In the genomic region with DNA sequence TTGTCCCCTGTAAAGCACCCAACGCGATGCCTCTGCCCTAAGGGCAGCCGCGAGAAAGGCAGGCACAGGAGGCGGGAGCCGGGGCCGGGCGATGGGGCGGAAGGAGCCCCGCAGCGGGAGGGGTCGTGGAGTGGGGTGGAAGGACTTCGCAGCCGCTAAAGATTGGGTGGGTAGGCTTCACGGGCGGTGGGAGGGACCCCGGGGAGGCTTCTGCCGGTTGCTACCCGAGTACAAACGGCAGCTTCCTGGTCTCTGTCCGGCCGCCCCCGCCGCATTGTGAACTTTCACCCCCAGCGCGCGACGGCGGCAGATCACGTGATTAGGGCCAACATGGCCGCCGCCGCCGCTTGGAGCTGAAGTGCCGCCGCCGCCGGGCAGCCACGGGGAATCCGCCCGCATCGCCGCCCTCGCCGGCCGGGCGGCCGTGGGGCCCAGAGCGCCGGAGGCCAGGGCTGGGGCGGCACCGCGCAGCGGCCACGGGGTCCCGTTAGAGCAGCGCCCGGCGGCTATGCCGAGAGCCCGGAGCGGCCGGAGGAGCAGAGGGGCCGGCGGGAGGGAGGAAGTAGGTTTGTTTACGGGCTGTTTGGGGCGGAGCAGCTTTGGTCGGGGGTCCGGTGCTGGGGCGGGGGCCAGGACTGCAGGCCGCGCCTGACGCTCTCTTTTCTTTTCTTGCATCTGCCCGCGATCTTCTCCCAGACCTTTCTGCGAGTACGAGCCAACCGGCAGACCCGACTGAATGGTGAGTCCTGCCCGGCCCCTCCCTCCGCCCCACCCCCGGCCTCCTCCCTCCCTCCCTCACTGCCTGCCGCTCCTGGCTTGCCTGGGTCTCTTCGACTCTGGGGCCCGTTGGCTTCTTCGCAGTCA, we compare ENCODE assay signal across 8 cellular contexts. TPM values are rescaled to one million over a fixed set of nuclear protein-coding genes. Genes with fewer than 3 reads are reported as not detected.
DNase-seq lines count a peak whose midpoint lies in the region; ATAC-seq and TF ChIP-seq lines count a peak whose summit lies in the region.

No MANE protein-coding gene starts in this region.

- CTCF ChIA-PET in IMR-90 (lab: Yijun Ruan, JAX), result interaction anchor here (0.5 to 2.0 kb wide), 2 partner anchors 21 to 22 kb away, joined by 3 to 7 read pairs; no protein-coding TSS in a partner anchor
- CTCF ChIA-PET in PC-9 (lab: Charles Lee), result no interaction called here

- H4K5ac ChIP-seq in IMR-90 (ENCODE audit: low read depth, low read length), result peak overlapping the region; percentile 99

- TF ChIP-seq POLR2A in IMR-90 (IDR thresholded peaks at IDR 0.05; ENCODE audit: low read depth, low read length), result peak; percentile 86
- peak in 3 of 4 donors; percentile 30 to 86 (median 81) for TF ChIP-seq POLR2A in esophagus squamous epithelium (IDR thresholded peaks at IDR 0.05)

- H3K9me2 ChIP-seq in PC-9 (ENCODE audit: insufficient read depth), result no peaks in the 10 kb centered on the region

- DNase-seq in Caki2 (ENCODE audit: low read depth), result peak; percentile 72
- DNase-seq in IMR-90, result peak; percentile 81
- DNase-seq in PC-9, result peak; percentile 76 to 90
- DNase-seq in activated T-cell treated with anti-CD3 and anti-CD28 coated beads, Interleukin-2, amount 50 U/mL, for 72 hours, result peak; percentile 92 to 94
- DNase-seq in esophagus squamous epithelium (lab: John Stamatoyannopoulos, UW), result peak; percentile 61
- peak; percentile 87 for DNase-seq in naive B cell
- DNase-seq in stimulated activated CD8-positive, alpha-beta memory T cell treated with anti-CD3 and anti-CD28 coated beads, Interleukin-7, amount 100 ng/mL, for 48 hours (ENCODE audit: extremely low read depth in 1 of 2, low read depth in 1 of 2), result peak; percentile 75 to 85

- H3K9ac ChIP-seq in IMR-90 (ENCODE audit: low read depth, low read length), result peak overlapping the region; percentile 88

- no TSS peak for BruUV-seq in IMR-90 (replicated peaks; lab: Mats Ljungman, UMichigan)
- no TSS peak for BruUV-seq in PC-9 (replicated peaks; lab: Mats Ljungman, UMichigan)

- H2BK120ac ChIP-seq in IMR-90 (ENCODE audit: low read depth, low read length), result peak overlapping the region; percentile 50

- H4K20me1 ChIP-seq in IMR-90 (ENCODE audit: insufficient read depth, low read length) (peaks cover 12% of the 10 kb centered on the region), PC-9 (ENCODE audit: insufficient read depth) (no peaks in the 10 kb centered on the region)

- peaks cover 40% of the 10 kb centered on the region for H3K4me1 Mint-ChIP-seq in activated T-cell treated with anti-CD3 and anti-CD28 coated beads, Interleukin-2, amount 50 U/mL, for 72 hours (ENCODE audit: low read depth)
- H3K4me1 Mint-ChIP-seq in naive B cell, result peaks cover 36 to 46% (median 42%) of the 10 kb centered on the region in 3 donors

- H3K79me2 ChIP-seq in PC-9 (ENCODE audit: low read depth), result peaks cover 17% of the 10 kb centered on the region; the same call in 1 of the 2 replicates

- H3K9me3 Mint-ChIP-seq in activated T-cell treated with anti-CD3 and anti-CD28 coated beads, Interleukin-2, amount 50 U/mL, for 72 hours, result peaks cover 0 to 5% of the 10 kb centered on the region in 2 donors
- H3K9me3 Mint-ChIP-seq in naive B cell, result peaks cover 0 to 3% (median 0%) of the 10 kb centered on the region in 7 donors

- H3K9me3 ChIP-seq in IMR-90 (ENCODE audit: control insufficient read depth, insufficient read depth, low read length) (no peaks in the 10 kb centered on the region), PC-9 (ENCODE audit: insufficient read depth, low read depth) (no peaks in the 10 kb centered on the region), esophagus squamous epithelium (no peaks in the 10 kb centered on the region)

- no peaks in the 10 kb centered on the region for H3K27me3 ChIP-seq in IMR-90 (ENCODE audit: control insufficient read depth, insufficient read depth, low read length)
- no peaks in the 10 kb centered on the region for H3K27me3 ChIP-seq in PC-9 (ENCODE audit: insufficient read depth, low read depth)
- H3K27me3 ChIP-seq in esophagus squamous epithelium, result no peaks in the 10 kb centered on the region

- H3K4me2 ChIP-seq in IMR-90 (ENCODE audit: low read depth, low read length) (peak overlapping the region; percentile 98), PC-9 (peak overlapping the region; percentile 81)

- peak overlapping the region; percentile 87 for H4K91ac ChIP-seq in IMR-90 (ENCODE audit: insufficient read depth, low read depth, low read length)

- H2BK5ac ChIP-seq in IMR-90 (ENCODE audit: low read depth, low read length, poor library complexity, severe bottlenecking), result peak overlapping the region; percentile 80

- H2AK5ac ChIP-seq in IMR-90 (ENCODE audit: low read depth, low read length), result peak overlapping the region; percentile 89

- 0% methylated on average over 50 of the region's 86 CpGs; no CpG with 5 or more reads in 1 of the 2 experiments for WGBS in IMR-90 (ENCODE audit: extremely low coverage in 2 of 2, insufficient read length in 1 of 2), 2 experiments
- WGBS in esophagus squamous epithelium, 2 donors, result 0 to 2% methylated on average over 8 to 14 of the region's 86 CpGs

- peak overlapping the region; percentile 77; the same call in 2 of the 3 replicates for H2BK15ac ChIP-seq in IMR-90 (ENCODE audit: low read depth, low read length)

- peak overlapping the region; percentile 69; the same call in 1 of the 2 replicates for H2BK20ac ChIP-seq in IMR-90 (ENCODE audit: low read depth, low read length)

- peak overlapping the region; percentile 58 to 94 for H3K4me3 Mint-ChIP-seq in activated T-cell treated with anti-CD3 and anti-CD28 coated beads, Interleukin-2, amount 50 U/mL, for 72 hours
- H3K4me3 Mint-ChIP-seq in naive B cell, result peak overlapping the region; percentile 88 to 97 (median 93)

- H3K4ac ChIP-seq in IMR-90 (ENCODE audit: low read depth, low read length), result peak overlapping the region; percentile 97

- H3K23ac ChIP-seq in IMR-90 (ENCODE audit: low read depth, low read length), result peak overlapping the region; percentile 89

- H3K4me3 ChIP-seq in IMR-90 (ENCODE audit: insufficient read depth, low read depth, low read length), result peak overlapping the region; percentile 93
- peak overlapping the region; percentile 74 for H3K4me3 ChIP-seq in PC-9
- peak overlapping the region; percentile 70 to 88 (median 78) for H3K4me3 ChIP-seq in esophagus squamous epithelium

- H3F3A ChIP-seq in PC-9 (ENCODE audit: insufficient read depth, low read depth), result peaks cover 31% of the 10 kb centered on the region; the same call in 1 of the 2 replicates

- in situ Hi-C loops in Caki2 (cut with HindIII; ENCODE audit: low pct_unique_long_range_greater_than_20kb, low sequenced_read_pairs), result no loop called here
- in situ Hi-C loops in IMR-90 (cut with MboI; ENCODE audit: low sequenced_read_pairs), result no loop called here

- H3K79me1 ChIP-seq in IMR-90 (ENCODE audit: low read depth in 1 of 2, low read length in 2 of 2), result peaks cover 28 to 49% of the 10 kb centered on the region in 2 experiments

- H4K8ac ChIP-seq in IMR-90 (ENCODE audit: low read depth in 2 of 2, low read length in 2 of 2), result peak overlapping the region; percentile 99 to 100

- intact Hi-C loops in IMR-90 (cut with micrococcal nuclease), result loop anchor here (1.0 kb wide), 1 partner anchor 14 kb away; no protein-coding TSS in a partner anchor
- intact Hi-C loops in PC-9 (cut with micrococcal nuclease; ENCODE audit: unreplicated experiment), result loop anchor here (2.0 kb wide), 1 partner anchor 43 kb away; a partner anchor contains a TSS
- intact Hi-C loops in esophagus squamous epithelium (cut with DNase I), result no loop called here

- peak overlapping the region; percentile 72 for H3K27ac Mint-ChIP-seq in activated T-cell treated with anti-CD3 and anti-CD28 coated beads, Interleukin-2, amount 50 U/mL, for 72 hours
- H3K27ac Mint-ChIP-seq in naive B cell, result peak overlapping the region; percentile 96 to 98 (median 97)

- H3K14ac ChIP-seq in IMR-90 (replicated peaks; ENCODE audit: low read depth, low read length), result peak overlapping the region; percentile 86

- H3K36me3 ChIP-seq in IMR-90 (ENCODE audit: control insufficient read depth, insufficient read depth, low read length) (peaks cover 34% of the 10 kb centered on the region), PC-9 (ENCODE audit: low read depth) (0 out of 2 replicates have a peak, but pooled peaks cover 17% of the 10 kb centered on the region), esophagus squamous epithelium (peaks cover 7 to 37% (median 17%) of the 10 kb centered on the region in 3 donors)

- TF ChIP-seq RAD21 in IMR-90 (IDR thresholded peaks at IDR 0.05; ENCODE audit: low read length), result no peak

- peak; percentile 71 for ATAC-seq in GM21447 (IDR thresholded peaks at IDR 0.05; ENCODE audit: unreplicated experiment)
- peak; percentile 84 for ATAC-seq in IMR-90 (ENCODE audit: low read depth)
- peak; percentile 83 for ATAC-seq in activated T-cell treated with anti-CD3 and anti-CD28 coated beads, Interleukin-2, amount 50 U/mL, for 72 hours (replicated peaks in 1 of 2)
- peak; percentile 76 to 77 for ATAC-seq in naive B cell (ENCODE audit: low read depth in 2 of 2)

- H3K27ac ChIP-seq in IMR-90 (ENCODE audit: insufficient read depth, low read length) (peak overlapping the region; percentile 94), PC-9 (peak overlapping the region; percentile 97), esophagus squamous epithelium (peak overlapping the region; percentile 84 to 96 (median 94))

- dilution Hi-C loops in IMR-90 (cut with HindIII; ENCODE audit: low sequenced_read_pairs, unreplicated experiment), result no loop called here

- H3K56ac ChIP-seq in IMR-90 (ENCODE audit: extremely low read depth, insufficient read depth, low read length), result peak overlapping the region; percentile 77; the same call in 1 of the 2 replicates

- H2AFZ ChIP-seq in IMR-90 (replicated peaks; ENCODE audit: low read length, poor library complexity) (peak overlapping the region; percentile 97), PC-9 (peak overlapping the region; percentile 95)

- H3K9me1 ChIP-seq in IMR-90 (ENCODE audit: insufficient read depth, low read length), result peaks cover 38% of the 10 kb centered on the region

- peak overlapping the region; percentile 94 for H2AK9ac ChIP-seq in IMR-90 (replicated peaks; ENCODE audit: low read depth, low read length, poor library complexity)

- peak overlapping the region; percentile 88 for H3K18ac ChIP-seq in IMR-90 (ENCODE audit: low read depth, low read length)

- TF ChIP-seq CTCF in IMR-90 (conservative IDR thresholded peaks at IDR 0.05; ENCODE audit: low read depth, low read length) (no peak), PC-9 (conservative IDR thresholded peaks at IDR 0.05) (no peak), esophagus squamous epithelium (IDR thresholded peaks at IDR 0.05) (peak in 2 of 6 experiments; percentile 4 to 6)

- peaks cover 2 to 11% of the 10 kb centered on the region in 2 donors for H3K36me3 Mint-ChIP-seq in activated T-cell treated with anti-CD3 and anti-CD28 coated beads, Interleukin-2, amount 50 U/mL, for 72 hours (ENCODE audit: insufficient read depth in 2 of 2)
- no peaks in the 10 kb centered on the region for H3K36me3 Mint-ChIP-seq in naive B cell

- H3K4me1 ChIP-seq in IMR-90 (ENCODE audit: control insufficient read depth, insufficient read depth, low read length) (peaks cover 16% of the 10 kb centered on the region), PC-9 (replicated peaks; ENCODE audit: insufficient read depth) (peaks cover 44% of the 10 kb centered on the region), esophagus squamous epithelium (peaks cover 5 to 53% (median 8%) of the 10 kb centered on the region in 3 donors)

- H3K27me3 Mint-ChIP-seq in activated T-cell treated with anti-CD3 and anti-CD28 coated beads, Interleukin-2, amount 50 U/mL, for 72 hours (ENCODE audit: low read depth), result no peaks in the 10 kb centered on the region
- H3K27me3 Mint-ChIP-seq in naive B cell, result no peaks in the 10 kb centered on the region

- POLR2A ChIA-PET in IMR-90 (lab: Charles Lee; ENCODE audit: unreplicated experiment) (interaction anchor here (0.6 to 1.2 kb wide), 7 partner anchors 10 to 863 kb away, joined by 3 to 5 read pairs (median 4); no protein-coding TSS in a partner anchor), PC-9 (lab: Charles Lee; ENCODE audit: unreplicated experiment) (interaction anchor here (0.5 to 0.7 kb wide), 6 partner anchors 42 to 860 kb away, joined by 3 to 9 read pairs (median 5); a partner anchor contains a TSS)

RNA-seq across cellular contexts. Expression of a gene that starts 42.4 kb away (rescaled TPM):
- total RNA-seq in Caki2 (2014; rRNA removed; shearing (Covaris generic); ENCODE audit: low replicate concordance), result 4.3 and 7.6 TPM in 2 replicates
- total RNA-seq in IMR-90 (2012; rRNA removed) (2.2 and 2.7 TPM in 2 replicates), PC-9 (2021) (33.2 and 36.1 TPM in 2 replicates), esophagus squamous epithelium (1 to 10 TPM; 3.2 to 5.8 (median 4.0) TPM)
- polyA plus RNA-seq in IMR-90 (2012; rRNA removed) (6.3 and 8.1 TPM in 2 replicates), naive B cell (ENCODE audit: low read depth in 6 of 6) (10 to 100 TPM in 1 of 6 donors, 1 to 10 TPM in 5; 1.2 to 10.3 (median 7.4) TPM)
- 6.7 and 9.4 TPM in 2 replicates for polyA plus RNA-seq in IMR-90 (2012; cell fraction: cytosol; rRNA removed)
- 3.1 and 5.5 TPM in 2 replicates for polyA plus RNA-seq in IMR-90 (2012; cell fraction: nucleus; rRNA removed; ENCODE audit: low replicate concordance)
- total RNA-seq in activated T-cell treated with anti-CD3 and anti-CD28 coated beads, Interleukin-2, amount 50 U/mL, for 72 hours, result 1 to 10 TPM; 3.8 to 4.5 TPM

RNA-seq across cellular contexts. Expression of a gene that starts 42.6 kb away (rescaled TPM):
- total RNA-seq in Caki2 (2014; rRNA removed; shearing (Covaris generic); ENCODE audit: low replicate concordance), result not detected in 2 replicates
- total RNA-seq in IMR-90 (2012; rRNA removed) (0.28 and 0.36 TPM in 2 replicates), PC-9 (2021) (16.3 and 16.9 TPM in 2 replicates), esophagus squamous epithelium (1 to 10 TPM in 1 of 4 donors, not detected in 3; 1.3 TPM)
- polyA plus RNA-seq in IMR-90 (2012; rRNA removed) (0.72 and 1.1 TPM in 2 replicates), naive B cell (ENCODE audit: low read depth in 6 of 6) (10 to 100 TPM; 14.0 to 28.1 (median 18.6) TPM)
- polyA plus RNA-seq in IMR-90 (2012; cell fraction: cytosol; rRNA removed), result 0.33 TPM in 1 of 2 replicates, not detected in the other
- 15.3 and 21.0 TPM in 2 replicates for polyA plus RNA-seq in IMR-90 (2012; cell fraction: nucleus; rRNA removed; ENCODE audit: low replicate concordance)
- total RNA-seq in activated T-cell treated with anti-CD3 and anti-CD28 coated beads, Interleukin-2, amount 50 U/mL, for 72 hours, result 100 to 1,000 TPM; 108 to 123 TPM

Comparison
In these comparisons a context has a peak if more than half of its experiments do, and no peak if none do; other contexts are left out.
1. Peak in every context shown above with its lines: DNase-seq, ATAC-seq, H3K4me3 ChIP-seq and H3K27ac ChIP-seq.